Comparison of ENCODE assay signal across 8 cellular contexts in genomic region chr14:22047105-22047504, GRCh38.
DNase-seq lines count a peak whose midpoint lies in the region; ATAC-seq and TF ChIP-seq lines count a peak whose summit lies in the region.

No MANE protein-coding gene starts in this region.

- H3K27me3 Mint-ChIP-seq in activated naive CD4-positive, alpha-beta T cell treated with anti-CD3 and anti-CD28 coated beads, Interleukin-2, amount 50 U/mL, for 24 hours, result no peaks in the 10 kb centered on the region

- H3K27me3 ChIP-seq in A673 (replicated peaks; ENCODE audit: insufficient read depth, low read depth, low read length, poor library complexity), result no peaks in the 10 kb centered on the region
- H3K27me3 ChIP-seq in mesendoderm (ENCODE audit: insufficient read depth, low read length, poor library complexity), result no peaks in the 10 kb centered on the region

- no peak overlapping the region for H3K4me3 ChIP-seq in A673 (ENCODE audit: low read depth, low read length, poor library complexity, severe bottlenecking)
- H3K4me3 ChIP-seq in mesendoderm (ENCODE audit: low read length), result no peak overlapping the region

- no peak overlapping the region for H3K56ac ChIP-seq in mesendoderm (ENCODE audit: low read length)

- POLR2A ChIA-PET in A673 (lab: Charles Lee; ENCODE audit: low non-redundant PET), result no interaction called here

- no peak overlapping the region for H3K18ac ChIP-seq in mesendoderm (ENCODE audit: low read length)

- H2BK120ac ChIP-seq in mesendoderm (ENCODE audit: low read depth, low read length), result no peak overlapping the region

- H3K9me3 ChIP-seq in A673 (ENCODE audit: low read depth, low read length, poor library complexity, severe bottlenecking), result no peaks in the 10 kb centered on the region

- H3K9ac ChIP-seq in mesendoderm (ENCODE audit: low read length), result no peak overlapping the region

- DNase-seq in A673 (ENCODE audit: low spot score), result peak; percentile 55
- peak; percentile 23 for DNase-seq in GM13977 (ENCODE audit: low spot score)
- peak; percentile 58 to 60 for DNase-seq in Kasumi-1 (lab: John Stamatoyannopoulos, UW)
- DNase-seq in mesendoderm, result peak; percentile 61
- no peak for DNase-seq in SKM-1 treated with dmso at 0.1 percent for 144 hours (lab: John Stamatoyannopoulos, UW; ENCODE audit: unreplicated experiment)
- DNase-seq in GM03348 (ENCODE audit: low spot score), result no peak

- H3K4me2 ChIP-seq in mesendoderm (ENCODE audit: low read length), result no peak overlapping the region

- H3K36me3 ChIP-seq in A673 (ENCODE audit: insufficient read depth, low read length, poor library complexity, severe bottlenecking) (no peaks in the 10 kb centered on the region), mesendoderm (ENCODE audit: control insufficient read depth, insufficient read depth, low read length) (no peaks in the 10 kb centered on the region)

- CTCF ChIA-PET in A673 (lab: Charles Lee), result interaction anchor here (1.2 kb wide), 1 partner anchor 53 kb away, joined by 4 read pairs; no protein-coding TSS in a partner anchor

- TF ChIP-seq CTCF in A673 (conservative IDR thresholded peaks at IDR 0.05; ENCODE audit: low read depth, low read length) (peak; percentile 57), GM13977 (IDR thresholded peaks at IDR 0.05; ENCODE audit: extremely low read depth, insufficient read depth, missing control alignments) (peak; percentile 46)

- H3K4me1 Mint-ChIP-seq in activated naive CD4-positive, alpha-beta T cell treated with anti-CD3 and anti-CD28 coated beads, Interleukin-2, amount 50 U/mL, for 24 hours, result peaks cover 51% of the 10 kb centered on the region

- no peak overlapping the region for H2AK5ac ChIP-seq in mesendoderm (ENCODE audit: low read length)

- ATAC-seq in GM21390 (IDR thresholded peaks at IDR 0.05; ENCODE audit: unreplicated experiment), result no peak

- H3K36me3 Mint-ChIP-seq in activated naive CD4-positive, alpha-beta T cell treated with anti-CD3 and anti-CD28 coated beads, Interleukin-2, amount 50 U/mL, for 24 hours, result no peaks in the 10 kb centered on the region

- no peak overlapping the region for H2BK15ac ChIP-seq in mesendoderm (replicated peaks; ENCODE audit: low read depth)

- in situ Hi-C loops in GM13977 (cut with MboI; ENCODE audit: low pct_unique_long_range_greater_than_20kb, low sequenced_read_pairs, unreplicated experiment), result no loop called here

- intact Hi-C loops in A673 (cut with micrococcal nuclease; ENCODE audit: unreplicated experiment), result no loop called here

- H3K27ac Mint-ChIP-seq in activated naive CD4-positive, alpha-beta T cell treated with anti-CD3 and anti-CD28 coated beads, Interleukin-2, amount 50 U/mL, for 24 hours, result peak overlapping the region; percentile 92

- H3K9me3 Mint-ChIP-seq in activated naive CD4-positive, alpha-beta T cell treated with anti-CD3 and anti-CD28 coated beads, Interleukin-2, amount 50 U/mL, for 24 hours, result no peaks in the 10 kb centered on the region

- no peaks in the 10 kb centered on the region for H3K79me2 ChIP-seq in mesendoderm (ENCODE audit: control insufficient read depth, insufficient read depth, low read length)

- no peak overlapping the region for H3K27ac ChIP-seq in A673 (ENCODE audit: low read depth, low read length, poor library complexity, severe bottlenecking)
- no peak overlapping the region for H3K27ac ChIP-seq in mesendoderm (ENCODE audit: low read depth, low read length)

- H3K23ac ChIP-seq in mesendoderm (ENCODE audit: low read length), result no peak overlapping the region

- no peaks in the 10 kb centered on the region for H3K79me1 ChIP-seq in mesendoderm (ENCODE audit: low read length)

- no peaks in the 10 kb centered on the region for H3K4me1 ChIP-seq in A673 (ENCODE audit: insufficient read depth, low read length, poor library complexity, severe bottlenecking)
- no peaks in the 10 kb centered on the region for H3K4me1 ChIP-seq in mesendoderm (ENCODE audit: control insufficient read depth, low read depth, low read length)

- no peak overlapping the region for H2BK5ac ChIP-seq in mesendoderm (ENCODE audit: low read length)

- WGBS in mesendoderm (ENCODE audit: extremely low coverage, insufficient coverage, low lambda C conversion rate), result no CpG with 5 or more reads among the region's 3 CpGs

- H4K8ac ChIP-seq in mesendoderm (ENCODE audit: low read depth, low read length), result no peak overlapping the region

- peak overlapping the region; percentile 64 for H3K4me3 Mint-ChIP-seq in activated naive CD4-positive, alpha-beta T cell treated with anti-CD3 and anti-CD28 coated beads, Interleukin-2, amount 50 U/mL, for 24 hours

- H4K5ac ChIP-seq in mesendoderm (ENCODE audit: low read length), result no peak overlapping the region

- BruUV-seq in A673 (replicated peaks; lab: Mats Ljungman, UMichigan), result no TSS peak

- H3K4ac ChIP-seq in mesendoderm (ENCODE audit: low read depth, low read length), result no peak overlapping the region

Comparison
In these comparisons a context has a peak if more than half of its experiments do, and no peak if none do; other contexts are left out.
1. DNase-seq: peak in A673 (single experiment), GM13977 (single experiment), Kasumi-1 (2 of 2) and mesendoderm (single experiment); none in SKM-1 treated with dmso at 0.1 percent for 144 hours (single experiment) and GM03348 (single experiment).